Comparison of ENCODE assay signal across 1 cellular context in the genomic region with DNA sequence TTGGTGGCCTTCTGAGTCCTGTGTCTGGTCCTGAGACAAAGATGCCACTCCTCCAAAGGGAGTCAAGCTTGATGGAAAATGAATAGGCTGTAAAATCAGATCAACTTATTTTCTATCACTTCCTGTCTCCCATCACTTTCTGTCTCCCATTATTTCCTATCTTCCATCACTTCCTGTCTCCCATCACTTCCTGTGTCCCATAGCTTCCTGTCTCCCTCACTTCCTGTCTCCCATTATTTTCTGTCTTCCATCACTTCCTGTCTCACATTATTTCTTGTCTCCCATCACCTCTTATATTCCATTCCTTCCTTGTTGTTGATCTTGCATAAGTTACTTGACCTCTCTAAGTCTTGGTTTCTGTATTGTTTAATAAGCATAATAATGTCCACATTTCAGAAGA.
TF ChIP-seq lines count a peak whose summit lies in the region.

No MANE protein-coding gene starts in this region.

TF ChIP-seq in HepG2, 621 proteins besides CTCF, POLR2A, EP300 and RAD21 (continued from another document):
- TF ChIP-seq, protein P1, sequence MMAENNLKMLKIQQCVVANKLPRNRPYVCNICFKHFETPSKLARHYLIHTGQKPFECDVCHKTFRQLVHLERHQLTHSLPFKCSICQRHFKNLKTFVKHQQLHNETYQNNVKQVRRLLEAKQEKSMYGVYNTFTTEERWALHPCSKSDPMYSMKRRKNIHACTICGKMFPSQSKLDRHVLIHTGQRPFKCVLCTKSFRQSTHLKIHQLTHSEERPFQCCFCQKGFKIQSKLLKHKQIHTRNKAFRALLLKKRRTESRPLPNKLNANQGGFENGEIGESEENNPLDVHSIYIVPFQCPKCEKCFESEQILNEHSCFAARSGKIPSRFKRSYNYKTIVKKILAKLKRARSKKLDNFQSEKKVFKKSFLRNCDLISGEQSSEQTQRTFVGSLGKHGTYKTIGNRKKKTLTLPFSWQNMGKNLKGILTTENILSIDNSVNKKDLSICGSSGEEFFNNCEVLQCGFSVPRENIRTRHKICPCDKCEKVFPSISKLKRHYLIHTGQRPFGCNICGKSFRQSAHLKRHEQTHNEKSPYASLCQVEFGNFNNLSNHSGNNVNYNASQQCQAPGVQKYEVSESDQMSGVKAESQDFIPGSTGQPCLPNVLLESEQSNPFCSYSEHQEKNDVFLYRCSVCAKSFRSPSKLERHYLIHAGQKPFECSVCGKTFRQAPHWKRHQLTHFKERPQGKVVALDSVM (CRISPR knock-in tag; IDR thresholded peaks at IDR 0.05), result no peak
- TF ChIP-seq, protein P2, sequence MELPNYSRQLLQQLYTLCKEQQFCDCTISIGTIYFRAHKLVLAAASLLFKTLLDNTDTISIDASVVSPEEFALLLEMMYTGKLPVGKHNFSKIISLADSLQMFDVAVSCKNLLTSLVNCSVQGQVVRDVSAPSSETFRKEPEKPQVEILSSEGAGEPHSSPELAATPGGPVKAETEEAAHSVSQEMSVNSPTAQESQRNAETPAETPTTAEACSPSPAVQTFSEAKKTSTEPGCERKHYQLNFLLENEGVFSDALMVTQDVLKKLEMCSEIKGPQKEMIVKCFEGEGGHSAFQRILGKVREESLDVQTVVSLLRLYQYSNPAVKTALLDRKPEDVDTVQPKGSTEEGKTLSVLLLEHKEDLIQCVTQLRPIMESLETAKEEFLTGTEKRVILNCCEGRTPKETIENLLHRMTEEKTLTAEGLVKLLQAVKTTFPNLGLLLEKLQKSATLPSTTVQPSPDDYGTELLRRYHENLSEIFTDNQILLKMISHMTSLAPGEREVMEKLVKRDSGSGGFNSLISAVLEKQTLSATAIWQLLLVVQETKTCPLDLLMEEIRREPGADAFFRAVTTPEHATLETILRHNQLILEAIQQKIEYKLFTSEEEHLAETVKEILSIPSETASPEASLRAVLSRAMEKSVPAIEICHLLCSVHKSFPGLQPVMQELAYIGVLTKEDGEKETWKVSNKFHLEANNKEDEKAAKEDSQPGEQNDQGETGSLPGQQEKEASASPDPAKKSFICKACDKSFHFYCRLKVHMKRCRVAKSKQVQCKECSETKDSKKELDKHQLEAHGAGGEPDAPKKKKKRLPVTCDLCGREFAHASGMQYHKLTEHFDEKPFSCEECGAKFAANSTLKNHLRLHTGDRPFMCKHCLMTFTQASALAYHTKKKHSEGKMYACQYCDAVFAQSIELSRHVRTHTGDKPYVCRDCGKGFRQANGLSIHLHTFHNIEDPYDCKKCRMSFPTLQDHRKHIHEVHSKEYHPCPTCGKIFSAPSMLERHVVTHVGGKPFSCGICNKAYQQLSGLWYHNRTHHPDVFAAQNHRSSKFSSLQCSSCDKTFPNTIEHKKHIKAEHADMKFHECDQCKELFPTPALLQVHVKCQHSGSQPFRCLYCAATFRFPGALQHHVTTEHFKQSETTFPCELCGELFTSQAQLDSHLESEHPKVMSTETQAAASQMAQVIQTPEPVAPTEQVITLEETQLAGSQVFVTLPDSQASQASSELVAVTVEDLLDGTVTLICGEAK (IDR thresholded peaks at IDR 0.05), result peak; percentile 49; the same call in 1 of the 2 replicates
- TF ChIP-seq, protein P2 (CRISPR knock-in tag; IDR thresholded peaks at IDR 0.05), result no peak
- TF ChIP-seq ZBTB7A (CRISPR knock-in tag; IDR thresholded peaks at IDR 0.05), result no peak
- no peak for TF ChIP-seq ZNF124 (CRISPR knock-in tag; IDR thresholded peaks at IDR 0.05)
- TF ChIP-seq, protein P3, sequence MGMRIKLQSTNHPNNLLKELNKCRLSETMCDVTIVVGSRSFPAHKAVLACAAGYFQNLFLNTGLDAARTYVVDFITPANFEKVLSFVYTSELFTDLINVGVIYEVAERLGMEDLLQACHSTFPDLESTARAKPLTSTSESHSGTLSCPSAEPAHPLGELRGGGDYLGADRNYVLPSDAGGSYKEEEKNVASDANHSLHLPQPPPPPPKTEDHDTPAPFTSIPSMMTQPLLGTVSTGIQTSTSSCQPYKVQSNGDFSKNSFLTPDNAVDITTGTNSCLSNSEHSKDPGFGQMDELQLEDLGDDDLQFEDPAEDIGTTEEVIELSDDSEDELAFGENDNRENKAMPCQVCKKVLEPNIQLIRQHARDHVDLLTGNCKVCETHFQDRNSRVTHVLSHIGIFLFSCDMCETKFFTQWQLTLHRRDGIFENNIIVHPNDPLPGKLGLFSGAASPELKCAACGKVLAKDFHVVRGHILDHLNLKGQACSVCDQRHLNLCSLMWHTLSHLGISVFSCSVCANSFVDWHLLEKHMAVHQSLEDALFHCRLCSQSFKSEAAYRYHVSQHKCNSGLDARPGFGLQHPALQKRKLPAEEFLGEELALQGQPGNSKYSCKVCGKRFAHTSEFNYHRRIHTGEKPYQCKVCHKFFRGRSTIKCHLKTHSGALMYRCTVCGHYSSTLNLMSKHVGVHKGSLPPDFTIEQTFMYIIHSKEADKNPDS (CRISPR knock-in tag; IDR thresholded peaks at IDR 0.05), result no peak
- TF ChIP-seq, protein P4, sequence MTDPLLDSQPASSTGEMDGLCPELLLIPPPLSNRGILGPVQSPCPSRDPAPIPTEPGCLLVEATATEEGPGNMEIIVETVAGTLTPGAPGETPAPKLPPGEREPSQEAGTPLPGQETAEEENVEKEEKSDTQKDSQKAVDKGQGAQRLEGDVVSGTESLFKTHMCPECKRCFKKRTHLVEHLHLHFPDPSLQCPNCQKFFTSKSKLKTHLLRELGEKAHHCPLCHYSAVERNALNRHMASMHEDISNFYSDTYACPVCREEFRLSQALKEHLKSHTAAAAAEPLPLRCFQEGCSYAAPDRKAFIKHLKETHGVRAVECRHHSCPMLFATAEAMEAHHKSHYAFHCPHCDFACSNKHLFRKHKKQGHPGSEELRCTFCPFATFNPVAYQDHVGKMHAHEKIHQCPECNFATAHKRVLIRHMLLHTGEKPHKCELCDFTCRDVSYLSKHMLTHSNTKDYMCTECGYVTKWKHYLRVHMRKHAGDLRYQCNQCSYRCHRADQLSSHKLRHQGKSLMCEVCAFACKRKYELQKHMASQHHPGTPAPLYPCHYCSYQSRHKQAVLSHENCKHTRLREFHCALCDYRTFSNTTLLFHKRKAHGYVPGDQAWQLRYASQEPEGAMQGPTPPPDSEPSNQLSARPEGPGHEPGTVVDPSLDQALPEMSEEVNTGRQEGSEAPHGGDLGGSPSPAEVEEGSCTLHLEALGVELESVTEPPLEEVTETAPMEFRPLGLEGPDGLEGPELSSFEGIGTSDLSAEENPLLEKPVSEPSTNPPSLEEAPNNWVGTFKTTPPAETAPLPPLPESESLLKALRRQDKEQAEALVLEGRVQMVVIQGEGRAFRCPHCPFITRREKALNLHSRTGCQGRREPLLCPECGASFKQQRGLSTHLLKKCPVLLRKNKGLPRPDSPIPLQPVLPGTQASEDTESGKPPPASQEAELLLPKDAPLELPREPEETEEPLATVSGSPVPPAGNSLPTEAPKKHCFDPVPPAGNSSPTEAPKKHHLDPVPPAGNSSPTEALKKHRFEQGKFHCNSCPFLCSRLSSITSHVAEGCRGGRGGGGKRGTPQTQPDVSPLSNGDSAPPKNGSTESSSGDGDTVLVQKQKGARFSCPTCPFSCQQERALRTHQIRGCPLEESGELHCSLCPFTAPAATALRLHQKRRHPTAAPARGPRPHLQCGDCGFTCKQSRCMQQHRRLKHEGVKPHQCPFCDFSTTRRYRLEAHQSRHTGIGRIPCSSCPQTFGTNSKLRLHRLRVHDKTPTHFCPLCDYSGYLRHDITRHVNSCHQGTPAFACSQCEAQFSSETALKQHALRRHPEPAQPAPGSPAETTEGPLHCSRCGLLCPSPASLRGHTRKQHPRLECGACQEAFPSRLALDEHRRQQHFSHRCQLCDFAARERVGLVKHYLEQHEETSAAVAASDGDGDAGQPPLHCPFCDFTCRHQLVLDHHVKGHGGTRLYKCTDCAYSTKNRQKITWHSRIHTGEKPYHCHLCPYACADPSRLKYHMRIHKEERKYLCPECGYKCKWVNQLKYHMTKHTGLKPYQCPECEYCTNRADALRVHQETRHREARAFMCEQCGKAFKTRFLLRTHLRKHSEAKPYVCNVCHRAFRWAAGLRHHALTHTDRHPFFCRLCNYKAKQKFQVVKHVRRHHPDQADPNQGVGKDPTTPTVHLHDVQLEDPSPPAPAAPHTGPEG (CRISPR knock-in tag; IDR thresholded peaks at IDR 0.05), result no peak
- TF ChIP-seq ZNF572 (CRISPR knock-in tag; IDR thresholded peaks at IDR 0.05), result no peak
- no peak for TF ChIP-seq RBFOX2 (IDR thresholded peaks at IDR 0.05; ENCODE audit: low read depth, low read length)
- TF ChIP-seq, protein P5, sequence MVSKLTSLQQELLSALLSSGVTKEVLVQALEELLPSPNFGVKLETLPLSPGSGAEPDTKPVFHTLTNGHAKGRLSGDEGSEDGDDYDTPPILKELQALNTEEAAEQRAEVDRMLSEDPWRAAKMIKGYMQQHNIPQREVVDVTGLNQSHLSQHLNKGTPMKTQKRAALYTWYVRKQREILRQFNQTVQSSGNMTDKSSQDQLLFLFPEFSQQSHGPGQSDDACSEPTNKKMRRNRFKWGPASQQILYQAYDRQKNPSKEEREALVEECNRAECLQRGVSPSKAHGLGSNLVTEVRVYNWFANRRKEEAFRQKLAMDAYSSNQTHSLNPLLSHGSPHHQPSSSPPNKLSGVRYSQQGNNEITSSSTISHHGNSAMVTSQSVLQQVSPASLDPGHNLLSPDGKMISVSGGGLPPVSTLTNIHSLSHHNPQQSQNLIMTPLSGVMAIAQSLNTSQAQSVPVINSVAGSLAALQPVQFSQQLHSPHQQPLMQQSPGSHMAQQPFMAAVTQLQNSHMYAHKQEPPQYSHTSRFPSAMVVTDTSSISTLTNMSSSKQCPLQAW (CRISPR knock-in tag; IDR thresholded peaks at IDR 0.05), result no peak
- TF ChIP-seq GABPB1 (CRISPR knock-in tag; IDR thresholded peaks at IDR 0.05), result peak; percentile 29; the same call in 1 of the 2 replicates
- TF ChIP-seq RFX5 (IDR thresholded peaks at IDR 0.05; ENCODE audit: low read depth, low read length), result no peak
